Comparison of ENCODE assay signal across 24 cellular contexts in genomic region chr1:114535401-114535800, GRCh38.
"Had no signal": no experiment of that assay in that cellular context is flagged by ENCODE, and none has a peak within 500 bp of the region (broad histone marks: within the 10 kb centered on the region; RNA-seq: fewer than 3 reads in every experiment).

No MANE protein-coding gene starts in this region.

- H3K4me2 ChIP-seq: hepatocyte had no signal

- H3K79me2 ChIP-seq: hepatocyte had no signal

- H3K36me3 ChIP-seq: colonic mucosa, esophagus muscularis mucosa, gastroesophageal sphincter, heart left ventricle, left lung, lower lobe of right lung had no signal

- ATAC-seq: effector memory CD8-positive, alpha-beta T cell; foreskin keratinocyte; gastroesophageal sphincter; heart left ventricle; left colon; left lung; left ventricle myocardium superior; lower lobe of right lung; naive thymus-derived CD4-positive, alpha-beta T cell had no signal

- H3K27ac ChIP-seq: colonic mucosa, esophagus muscularis mucosa, foreskin keratinocyte, gastroesophageal sphincter, heart left ventricle, hepatocyte, left lung, lower lobe of right lung had no signal

- FAIRE-seq: endometrium, frontal cortex, kidney had no signal

- H3K9me3 ChIP-seq: colonic mucosa, esophagus muscularis mucosa, gastroesophageal sphincter, heart left ventricle, left lung, lower lobe of right lung had no signal

- H3K27me3 ChIP-seq: colonic mucosa, esophagus muscularis mucosa, foreskin keratinocyte, gastroesophageal sphincter, heart left ventricle, hepatocyte, left lung had no signal

- H3K4me3 ChIP-seq: colonic mucosa, esophagus muscularis mucosa, gastroesophageal sphincter, heart left ventricle, hepatocyte, left lung, lower lobe of right lung had no signal

- DNase-seq: colonic mucosa; cortex of kidney; effector CD8-positive, alpha-beta T cell; effector memory CD8-positive, alpha-beta T cell; endodermal cell; foreskin keratinocyte; heart left ventricle; hypothalamus; immature natural killer cell; islet precursor cell; kidney; kidney glomerular epithelial cell; left colon; left lung; left ventricle myocardium superior; lower lobe of right lung; mesenchymal stem cell; midbrain; naive thymus-derived CD4-positive, alpha-beta T cell had no signal

- H2AFZ ChIP-seq: hepatocyte had no signal

- H3K4me1 ChIP-seq: colonic mucosa, esophagus muscularis mucosa, foreskin keratinocyte, gastroesophageal sphincter, heart left ventricle, left lung, lower lobe of right lung had no signal
